Comparison of ENCODE assay signal across 10 cellular contexts in genomic region chr1:190754769-190755168, GRCh38.
DNase-seq lines count a peak whose midpoint lies in the region; ATAC-seq and TF ChIP-seq lines count a peak whose summit lies in the region.
"Had no signal": no experiment of that assay in that cellular context is flagged by ENCODE, and none has a peak within 500 bp of the region (broad histone marks: within the 10 kb centered on the region; RNA-seq: fewer than 3 reads in every experiment).

No MANE protein-coding gene starts in this region.

- ATAC-seq in Right ventricle myocardium inferior: no peak

- DNase-seq in A673 (ENCODE audit: low spot score) (peak; percentile 66), HT1080 (ENCODE audit: low read depth) (peak; percentile 15), NCI-H748 (lab: John Stamatoyannopoulos, UW; ENCODE audit: unreplicated experiment) (peak; percentile 51), dermis blood vessel endothelial cell (peak; percentile 20), Right ventricle myocardium inferior (ENCODE audit: missing footprints) (no peak), MG63 (no peak), iPS-NIHi11 (ENCODE audit: low spot score) (no peak)
- no peak for DNase-seq in effector CD8-positive, alpha-beta T cell (lab: John Stamatoyannopoulos, UW)
- DNase-seq: CD4-positive, alpha-beta T cell; mesenchymal stem cell had no signal

- intact Hi-C loops in A673 (cut with micrococcal nuclease; ENCODE audit: unreplicated experiment): no loop called here
- intact Hi-C loops in Right ventricle myocardium inferior (cut with DNase I): no loop called here

- peaks cover 17% of the 10 kb centered on the region for H3K4me1 ChIP-seq in A673 (ENCODE audit: insufficient read depth, low read length, poor library complexity, severe bottlenecking)

- CTCF ChIA-PET in A673 (lab: Charles Lee): no interaction called here

- H3K9me3 ChIP-seq in A673 (ENCODE audit: low read depth, low read length, poor library complexity, severe bottlenecking) (no peaks in the 10 kb centered on the region), MG63 (no peaks in the 10 kb centered on the region)

- BruUV-seq in A673 (replicated peaks; lab: Mats Ljungman, UMichigan): no TSS peak

- H3K4me3 ChIP-seq in A673 (ENCODE audit: low read depth, low read length, poor library complexity, severe bottlenecking) (no peak overlapping the region), MG63 (no peak overlapping the region)

- H3K27me3 ChIP-seq in A673 (replicated peaks; ENCODE audit: insufficient read depth, low read depth, low read length, poor library complexity): no peaks in the 10 kb centered on the region
- no peaks in the 10 kb centered on the region for H3K27me3 ChIP-seq in MG63

- H3K36me3 ChIP-seq in A673 (ENCODE audit: insufficient read depth, low read length, poor library complexity, severe bottlenecking) (no peaks in the 10 kb centered on the region), MG63 (no peaks in the 10 kb centered on the region)

- TF ChIP-seq CTCF in A673 (conservative IDR thresholded peaks at IDR 0.05; ENCODE audit: low read depth, low read length): peak; percentile 53

- H3K27ac ChIP-seq in A673 (ENCODE audit: low read depth, low read length, poor library complexity, severe bottlenecking): peak overlapping the region; percentile 8

- POLR2A ChIA-PET in A673 (lab: Charles Lee; ENCODE audit: low non-redundant PET): no interaction called here

Comparison
In these comparisons a context has a peak if more than half of its experiments do, and no peak if none do; other contexts are left out.
1. DNase-seq: peak in A673 (single experiment), HT1080 (single experiment), NCI-H748 (single experiment) and dermis blood vessel endothelial cell (single experiment); none in effector CD8-positive, alpha-beta T cell (single experiment), Right ventricle myocardium inferior (single experiment), MG63 (single experiment) and iPS-NIHi11 (single experiment).